1 cellular context compared by ENCODE assay signal in genomic region chr2:240604291-240604938, GRCh38.
TF ChIP-seq lines count a peak whose summit lies in the region.

No MANE protein-coding gene starts in this region.

TF ChIP-seq in K562, 482 proteins besides CTCF, POLR2A, EP300 and RAD21 (continued from another document and continues in another):
- no peak for TF ChIP-seq USF2 (CRISPR knock-in tag; IDR thresholded peaks at IDR 0.05)
- TF ChIP-seq NFRKB (IDR thresholded peaks at IDR 0.05; ENCODE audit: low read depth): no peak
- TF ChIP-seq, protein P1, sequence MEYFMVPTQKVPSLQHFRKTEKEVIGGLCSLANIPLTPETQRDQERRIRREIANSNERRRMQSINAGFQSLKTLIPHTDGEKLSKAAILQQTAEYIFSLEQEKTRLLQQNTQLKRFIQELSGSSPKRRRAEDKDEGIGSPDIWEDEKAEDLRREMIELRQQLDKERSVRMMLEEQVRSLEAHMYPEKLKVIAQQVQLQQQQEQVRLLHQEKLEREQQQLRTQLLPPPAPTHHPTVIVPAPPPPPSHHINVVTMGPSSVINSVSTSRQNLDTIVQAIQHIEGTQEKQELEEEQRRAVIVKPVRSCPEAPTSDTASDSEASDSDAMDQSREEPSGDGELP (CRISPR knock-in tag; IDR thresholded peaks at IDR 0.05; ENCODE audit: borderline replicate concordance): peak; percentile 66; the same call in 1 of the 2 replicates
- no peak for TF ChIP-seq ZNF589 (CRISPR knock-in tag; IDR thresholded peaks at IDR 0.05; ENCODE audit: low read depth)
- no peak for TF ChIP-seq HNRNPLL (IDR thresholded peaks at IDR 0.05; ENCODE audit: low read depth, low read length, poor library complexity, severe bottlenecking)
- TF ChIP-seq WHSC1 (IDR thresholded peaks at IDR 0.05; ENCODE audit: low read length): no peak
- TF ChIP-seq ETV1 (tag; conservative IDR thresholded peaks at IDR 0.05; ENCODE audit: low read depth): peak; percentile 89
- no peak for TF ChIP-seq PRMT5 (CRISPR knock-in tag; IDR thresholded peaks at IDR 0.05)
- TF ChIP-seq ZNF316 (IDR thresholded peaks at IDR 0.05): no peak
- TF ChIP-seq ERF (CRISPR knock-in tag; IDR thresholded peaks at IDR 0.05): no peak
- TF ChIP-seq AFF4 (CRISPR knock-in tag; IDR thresholded peaks at IDR 0.05): no peak
- peak; percentile 54; the same call in 1 of the 2 replicates for TF ChIP-seq SMAD4 (CRISPR knock-in tag; conservative IDR thresholded peaks at IDR 0.05)
- no peak for TF ChIP-seq XRCC3 (IDR thresholded peaks at IDR 0.05)
- TF ChIP-seq ZNF76 (CRISPR knock-in tag; IDR thresholded peaks at IDR 0.05; ENCODE audit: borderline replicate concordance): no peak
- peak; percentile 40; the same call in 1 of the 2 replicates for TF ChIP-seq EHMT2 (IDR thresholded peaks at IDR 0.05)
- TF ChIP-seq ZNF551 (CRISPR knock-in tag; IDR thresholded peaks at IDR 0.05): no peak
- TF ChIP-seq, protein P2, sequence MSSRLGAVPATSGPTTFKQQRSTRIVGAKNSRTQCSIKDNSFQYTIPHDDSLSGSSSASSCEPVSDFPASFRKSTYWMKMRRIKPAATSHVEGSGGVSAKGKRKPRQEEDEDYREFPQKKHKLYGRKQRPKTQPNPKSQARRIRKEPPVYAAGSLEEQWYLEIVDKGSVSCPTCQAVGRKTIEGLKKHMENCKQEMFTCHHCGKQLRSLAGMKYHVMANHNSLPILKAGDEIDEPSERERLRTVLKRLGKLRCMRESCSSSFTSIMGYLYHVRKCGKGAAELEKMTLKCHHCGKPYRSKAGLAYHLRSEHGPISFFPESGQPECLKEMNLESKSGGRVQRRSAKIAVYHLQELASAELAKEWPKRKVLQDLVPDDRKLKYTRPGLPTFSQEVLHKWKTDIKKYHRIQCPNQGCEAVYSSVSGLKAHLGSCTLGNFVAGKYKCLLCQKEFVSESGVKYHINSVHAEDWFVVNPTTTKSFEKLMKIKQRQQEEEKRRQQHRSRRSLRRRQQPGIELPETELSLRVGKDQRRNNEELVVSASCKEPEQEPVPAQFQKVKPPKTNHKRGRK (tag; IDR thresholded peaks at IDR 0.05): no peak
- TF ChIP-seq, protein P3, sequence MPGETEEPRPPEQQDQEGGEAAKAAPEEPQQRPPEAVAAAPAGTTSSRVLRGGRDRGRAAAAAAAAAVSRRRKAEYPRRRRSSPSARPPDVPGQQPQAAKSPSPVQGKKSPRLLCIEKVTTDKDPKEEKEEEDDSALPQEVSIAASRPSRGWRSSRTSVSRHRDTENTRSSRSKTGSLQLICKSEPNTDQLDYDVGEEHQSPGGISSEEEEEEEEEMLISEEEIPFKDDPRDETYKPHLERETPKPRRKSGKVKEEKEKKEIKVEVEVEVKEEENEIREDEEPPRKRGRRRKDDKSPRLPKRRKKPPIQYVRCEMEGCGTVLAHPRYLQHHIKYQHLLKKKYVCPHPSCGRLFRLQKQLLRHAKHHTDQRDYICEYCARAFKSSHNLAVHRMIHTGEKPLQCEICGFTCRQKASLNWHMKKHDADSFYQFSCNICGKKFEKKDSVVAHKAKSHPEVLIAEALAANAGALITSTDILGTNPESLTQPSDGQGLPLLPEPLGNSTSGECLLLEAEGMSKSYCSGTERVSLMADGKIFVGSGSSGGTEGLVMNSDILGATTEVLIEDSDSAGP (CRISPR knock-in tag; IDR thresholded peaks at IDR 0.05): no peak
- TF ChIP-seq ZNF124 (CRISPR knock-in tag; IDR thresholded peaks at IDR 0.05): no peak
- no peak for TF ChIP-seq TRIM24 (IDR thresholded peaks at IDR 0.05)
- no peak for TF ChIP-seq ZNF584 (CRISPR knock-in tag; IDR thresholded peaks at IDR 0.05; ENCODE audit: low read depth)
- TF ChIP-seq SRSF3 (IDR thresholded peaks at IDR 0.05; ENCODE audit: insufficient read depth, low read length): no peak
- no peak for TF ChIP-seq PHB (CRISPR knock-in tag; IDR thresholded peaks at IDR 0.05)
- TF ChIP-seq CTBP1 (IDR thresholded peaks at IDR 0.05; ENCODE audit: borderline replicate concordance): peak; percentile 80
- TF ChIP-seq, protein P4, sequence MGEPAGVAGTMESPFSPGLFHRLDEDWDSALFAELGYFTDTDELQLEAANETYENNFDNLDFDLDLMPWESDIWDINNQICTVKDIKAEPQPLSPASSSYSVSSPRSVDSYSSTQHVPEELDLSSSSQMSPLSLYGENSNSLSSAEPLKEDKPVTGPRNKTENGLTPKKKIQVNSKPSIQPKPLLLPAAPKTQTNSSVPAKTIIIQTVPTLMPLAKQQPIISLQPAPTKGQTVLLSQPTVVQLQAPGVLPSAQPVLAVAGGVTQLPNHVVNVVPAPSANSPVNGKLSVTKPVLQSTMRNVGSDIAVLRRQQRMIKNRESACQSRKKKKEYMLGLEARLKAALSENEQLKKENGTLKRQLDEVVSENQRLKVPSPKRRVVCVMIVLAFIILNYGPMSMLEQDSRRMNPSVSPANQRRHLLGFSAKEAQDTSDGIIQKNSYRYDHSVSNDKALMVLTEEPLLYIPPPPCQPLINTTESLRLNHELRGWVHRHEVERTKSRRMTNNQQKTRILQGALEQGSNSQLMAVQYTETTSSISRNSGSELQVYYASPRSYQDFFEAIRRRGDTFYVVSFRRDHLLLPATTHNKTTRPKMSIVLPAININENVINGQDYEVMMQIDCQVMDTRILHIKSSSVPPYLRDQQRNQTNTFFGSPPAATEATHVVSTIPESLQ (CRISPR knock-in tag; IDR thresholded peaks at IDR 0.05): no peak
- TF ChIP-seq MEF2A (IDR thresholded peaks at IDR 0.05; ENCODE audit: control insufficient read depth, low read depth, low read length): no peak
- no peak for TF ChIP-seq ZNF232 (CRISPR knock-in tag; IDR thresholded peaks at IDR 0.05)
- TF ChIP-seq ZNF695 (CRISPR knock-in tag; IDR thresholded peaks at IDR 0.05): no peak
- no peak for TF ChIP-seq TGIF2 (CRISPR knock-in tag; IDR thresholded peaks at IDR 0.05)
- TF ChIP-seq, protein P5, sequence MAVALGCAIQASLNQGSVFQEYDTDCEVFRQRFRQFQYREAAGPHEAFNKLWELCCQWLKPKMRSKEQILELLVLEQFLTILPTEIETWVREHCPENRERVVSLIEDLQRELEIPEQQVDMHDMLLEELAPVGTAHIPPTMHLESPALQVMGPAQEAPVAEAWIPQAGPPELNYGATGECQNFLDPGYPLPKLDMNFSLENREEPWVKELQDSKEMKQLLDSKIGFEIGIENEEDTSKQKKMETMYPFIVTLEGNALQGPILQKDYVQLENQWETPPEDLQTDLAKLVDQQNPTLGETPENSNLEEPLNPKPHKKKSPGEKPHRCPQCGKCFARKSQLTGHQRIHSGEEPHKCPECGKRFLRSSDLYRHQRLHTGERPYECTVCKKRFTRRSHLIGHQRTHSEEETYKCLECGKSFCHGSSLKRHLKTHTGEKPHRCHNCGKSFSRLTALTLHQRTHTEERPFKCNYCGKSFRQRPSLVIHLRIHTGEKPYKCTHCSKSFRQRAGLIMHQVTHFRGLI (CRISPR knock-in tag; IDR thresholded peaks at IDR 0.05): no peak
- TF ChIP-seq, protein P6, sequence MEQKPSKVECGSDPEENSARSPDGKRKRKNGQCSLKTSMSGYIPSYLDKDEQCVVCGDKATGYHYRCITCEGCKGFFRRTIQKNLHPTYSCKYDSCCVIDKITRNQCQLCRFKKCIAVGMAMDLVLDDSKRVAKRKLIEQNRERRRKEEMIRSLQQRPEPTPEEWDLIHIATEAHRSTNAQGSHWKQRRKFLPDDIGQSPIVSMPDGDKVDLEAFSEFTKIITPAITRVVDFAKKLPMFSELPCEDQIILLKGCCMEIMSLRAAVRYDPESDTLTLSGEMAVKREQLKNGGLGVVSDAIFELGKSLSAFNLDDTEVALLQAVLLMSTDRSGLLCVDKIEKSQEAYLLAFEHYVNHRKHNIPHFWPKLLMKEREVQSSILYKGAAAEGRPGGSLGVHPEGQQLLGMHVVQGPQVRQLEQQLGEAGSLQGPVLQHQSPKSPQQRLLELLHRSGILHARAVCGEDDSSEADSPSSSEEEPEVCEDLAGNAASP (IDR thresholded peaks at IDR 0.05): no peak
- TF ChIP-seq ZC3H4 (CRISPR knock-in tag; IDR thresholded peaks at IDR 0.05; ENCODE audit: borderline replicate concordance): no peak
- no peak for TF ChIP-seq MAFF (IDR thresholded peaks at IDR 0.05; ENCODE audit: low read length)
- peak; percentile 39; the same call in 1 of the 2 replicates for TF ChIP-seq TRIM28 (IDR thresholded peaks at IDR 0.05)
- TF ChIP-seq ZNF224 (CRISPR knock-in tag; IDR thresholded peaks at IDR 0.05): no peak
- TF ChIP-seq POLR2AphosphoS5 (IDR thresholded peaks at IDR 0.05; ENCODE audit: control insufficient read depth, insufficient read depth, low read depth, low read length): 0 out of 2 replicates have a peak, but pooled peaks have one; percentile 39
- TF ChIP-seq DACH1 (IDR thresholded peaks at IDR 0.05; ENCODE audit: partially characterized antibody): no peak
- TF ChIP-seq SPI1 (IDR thresholded peaks at IDR 0.05; ENCODE audit: borderline replicate concordance, low read depth, low read length): peak; percentile 72; the same call in 1 of the 2 replicates
- no peak for TF ChIP-seq ZNF174 (CRISPR knock-in tag; IDR thresholded peaks at IDR 0.05)
- TF ChIP-seq SRSF1 (IDR thresholded peaks at IDR 0.05; ENCODE audit: low read depth, low read length): no peak
- TF ChIP-seq RBM14 (IDR thresholded peaks at IDR 0.05; ENCODE audit: borderline replicate concordance, insufficient read depth, low read depth, low read length): no peak
- TF ChIP-seq JUND (IDR thresholded peaks at IDR 0.05; ENCODE audit: borderline replicate concordance, low read depth, low read length): peak; percentile 56; the same call in 1 of the 2 replicates
- no peak; the same call in 2 of the 3 replicates for TF ChIP-seq JUND (tag; IDR thresholded peaks at IDR 0.05; ENCODE audit: borderline replicate concordance, low read depth, low read length)
- no peak for TF ChIP-seq FOS (IDR thresholded peaks at IDR 0.05; ENCODE audit: extremely low read depth, insufficient read length)
- no peak for TF ChIP-seq ZBTB26 (CRISPR knock-in tag; IDR thresholded peaks at IDR 0.05)
- TF ChIP-seq SMC3 (conservative IDR thresholded peaks at IDR 0.05; ENCODE audit: insufficient read depth, low read depth, low read length): peak; percentile 37
- no peak for TF ChIP-seq ZNF134 (CRISPR knock-in tag; conservative IDR thresholded peaks at IDR 0.05)
- no peak for TF ChIP-seq FOXA1 (IDR thresholded peaks at IDR 0.05; ENCODE audit: borderline replicate concordance)
- TF ChIP-seq NCOA2 (IDR thresholded peaks at IDR 0.05; ENCODE audit: partially characterized antibody in 2 of 2): no peak
- TF ChIP-seq ZZZ3 (IDR thresholded peaks at IDR 0.05): no peak
- TF ChIP-seq ELF2 (CRISPR knock-in tag; IDR thresholded peaks at IDR 0.05): 0 out of 2 replicates have a peak, but pooled peaks have one; percentile 32
- no peak for TF ChIP-seq ZNF644 (tag; IDR thresholded peaks at IDR 0.05; ENCODE audit: low read depth)
- TF ChIP-seq NCOA6 (IDR thresholded peaks at IDR 0.05): no peak
- TF ChIP-seq FOXK2 (conservative IDR thresholded peaks at IDR 0.05 in 1 of 2, IDR thresholded peaks at IDR 0.05 in 1 of 2; ENCODE audit: low read depth in 2 of 2): peak in 1 of 2 experiments; percentile 30; a peak in 1 of 4 replicates
- 0 out of 2 replicates have a peak, but pooled peaks have one; percentile 28 for TF ChIP-seq MYC (IDR thresholded peaks at IDR 0.05; ENCODE audit: low read depth, low read length)
- no peak for TF ChIP-seq MYC (CRISPR knock-in tag; IDR thresholded peaks at IDR 0.05; ENCODE audit: borderline replicate concordance, low read depth)
- 0 out of 2 replicates have a peak, but pooled peaks have one; percentile 21 for TF ChIP-seq ESRRA (IDR thresholded peaks at IDR 0.05; ENCODE audit: borderline replicate concordance, low read depth)
- peak; percentile 64; the same call in 1 of the 2 replicates for TF ChIP-seq ETS1 (conservative IDR thresholded peaks at IDR 0.05; ENCODE audit: control insufficient read depth, low read depth, low read length)
